1 cellular context compared by ENCODE assay signal in genomic region chr5:174532453-174533126, GRCh38.
TF ChIP-seq lines count a peak whose summit lies in the region.

No MANE protein-coding gene starts in this region.

TF ChIP-seq in K562, 482 proteins besides CTCF, POLR2A, EP300 and RAD21 (continued from another document and continues in another):
- TF ChIP-seq ZNF592 (IDR thresholded peaks at IDR 0.05) (peak; percentile 73), TRIM28 (IDR thresholded peaks at IDR 0.05) (peak; percentile 18; the same call in 1 of the 2 replicates), THAP12 (CRISPR knock-in tag; IDR thresholded peaks at IDR 0.05) (no peak), ZC3H11A (IDR thresholded peaks at IDR 0.05; ENCODE audit: low read depth, low read length) (no peak), PTRF (tag; IDR thresholded peaks at IDR 0.05) (no peak), SIX5 (IDR thresholded peaks at IDR 0.05; ENCODE audit: borderline replicate concordance in 1 of 2, insufficient read depth in 1 of 2, low read depth in 1 of 2, low read length in 2 of 2) (no peak), ZNF134 (CRISPR knock-in tag; conservative IDR thresholded peaks at IDR 0.05) (no peak), SRSF9 (IDR thresholded peaks at IDR 0.05; ENCODE audit: borderline replicate concordance, low read depth, low read length) (no peak), NUFIP1 (IDR thresholded peaks at IDR 0.05; ENCODE audit: partially characterized antibody) (no peak), MGA (IDR thresholded peaks at IDR 0.05) (peak; percentile 83), LEF1 (IDR thresholded peaks at IDR 0.05) (0 out of 2 replicates have a peak, but pooled peaks have one; percentile 57), HDAC6 (IDR thresholded peaks at IDR 0.05; ENCODE audit: low read depth, low read length) (no peak), SMARCA4 (IDR thresholded peaks at IDR 0.05) (peak; percentile 92), ZFP36 (IDR thresholded peaks at IDR 0.05; ENCODE audit: low read depth, low read length, partially characterized antibody) (no peak), MBD2 (IDR thresholded peaks at IDR 0.05; ENCODE audit: borderline replicate concordance, low read depth) (peak; percentile 22; the same call in 1 of the 2 replicates), JUNB (CRISPR knock-in tag; conservative IDR thresholded peaks at IDR 0.05) (no peak), NCOA1 (IDR thresholded peaks at IDR 0.05; ENCODE audit: low read depth) (no peak), SOX6 (IDR thresholded peaks at IDR 0.05) (peak; percentile 52; the same call in 1 of the 2 replicates), HMGN3 (IDR thresholded peaks at IDR 0.05; ENCODE audit: borderline replicate concordance, extremely low read depth, insufficient read length, low read depth, low read length) (no peak), EHMT2 (IDR thresholded peaks at IDR 0.05) (peak; percentile 62), GATAD2B (IDR thresholded peaks at IDR 0.05; ENCODE audit: borderline replicate concordance) (0 out of 2 replicates have a peak, but pooled peaks have one; percentile 25), ZNF586 (CRISPR knock-in tag; conservative IDR thresholded peaks at IDR 0.05) (no peak), ZNF511 (CRISPR knock-in tag; IDR thresholded peaks at IDR 0.05) (no peak), CCNT2 (IDR thresholded peaks at IDR 0.05; ENCODE audit: borderline replicate concordance, extremely low read depth, insufficient read length, low read depth, low read length) (no peak), BMI1 (IDR thresholded peaks at IDR 0.05; ENCODE audit: low read length) (no peak), GABPA (tag; conservative IDR thresholded peaks at IDR 0.05; ENCODE audit: low read depth) (peak; percentile 58; the same call in 1 of the 2 replicates), ZZZ3 (IDR thresholded peaks at IDR 0.05) (no peak), NFXL1 (CRISPR knock-in tag; IDR thresholded peaks at IDR 0.05) (no peak), NCOA4 (IDR thresholded peaks at IDR 0.05; ENCODE audit: partially characterized antibody) (no peak), FOXP1 (CRISPR knock-in tag; IDR thresholded peaks at IDR 0.05) (no peak), TFAM (CRISPR knock-in tag; conservative IDR thresholded peaks at IDR 0.05) (no peak), SRF (CRISPR knock-in tag; IDR thresholded peaks at IDR 0.05) (no peak), KLF10 (CRISPR knock-in tag; IDR thresholded peaks at IDR 0.05) (no peak), HEY1 (CRISPR knock-in tag; IDR thresholded peaks at IDR 0.05; ENCODE audit: borderline replicate concordance) (no peak), CEBPG (CRISPR knock-in tag; IDR thresholded peaks at IDR 0.05) (peak; percentile 78), CEBPG (tag; conservative IDR thresholded peaks at IDR 0.05 in 1 of 2, IDR thresholded peaks at IDR 0.05 in 1 of 2) (peak; percentile 90 to 96), CBFA2T3 (IDR thresholded peaks at IDR 0.05) (peak; percentile 68), NEUROD1 (IDR thresholded peaks at IDR 0.05; ENCODE audit: borderline replicate concordance, low read depth, low read length, partially characterized antibody) (peak; percentile 85), DLX4 (CRISPR knock-in tag; IDR thresholded peaks at IDR 0.05) (no peak), ZNF143 (CRISPR knock-in tag; IDR thresholded peaks at IDR 0.05) (peak; percentile 47; the same call in 1 of the 2 replicates), BDP1 (IDR thresholded peaks at IDR 0.05; ENCODE audit: insufficient read depth, insufficient read length) (no peak), NFRKB (IDR thresholded peaks at IDR 0.05; ENCODE audit: low read depth) (no peak), ATF1 (CRISPR knock-in tag; IDR thresholded peaks at IDR 0.05) (no peak), ATF1 (tag; IDR thresholded peaks at IDR 0.05) (peak; percentile 63)
- TF ChIP-seq, protein P1, sequence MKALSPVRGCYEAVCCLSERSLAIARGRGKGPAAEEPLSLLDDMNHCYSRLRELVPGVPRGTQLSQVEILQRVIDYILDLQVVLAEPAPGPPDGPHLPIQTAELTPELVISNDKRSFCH (CRISPR knock-in tag; IDR thresholded peaks at IDR 0.05), result no peak
- TF ChIP-seq, protein P1 (tag; IDR thresholded peaks at IDR 0.05), result no peak
- TF ChIP-seq, protein P2, sequence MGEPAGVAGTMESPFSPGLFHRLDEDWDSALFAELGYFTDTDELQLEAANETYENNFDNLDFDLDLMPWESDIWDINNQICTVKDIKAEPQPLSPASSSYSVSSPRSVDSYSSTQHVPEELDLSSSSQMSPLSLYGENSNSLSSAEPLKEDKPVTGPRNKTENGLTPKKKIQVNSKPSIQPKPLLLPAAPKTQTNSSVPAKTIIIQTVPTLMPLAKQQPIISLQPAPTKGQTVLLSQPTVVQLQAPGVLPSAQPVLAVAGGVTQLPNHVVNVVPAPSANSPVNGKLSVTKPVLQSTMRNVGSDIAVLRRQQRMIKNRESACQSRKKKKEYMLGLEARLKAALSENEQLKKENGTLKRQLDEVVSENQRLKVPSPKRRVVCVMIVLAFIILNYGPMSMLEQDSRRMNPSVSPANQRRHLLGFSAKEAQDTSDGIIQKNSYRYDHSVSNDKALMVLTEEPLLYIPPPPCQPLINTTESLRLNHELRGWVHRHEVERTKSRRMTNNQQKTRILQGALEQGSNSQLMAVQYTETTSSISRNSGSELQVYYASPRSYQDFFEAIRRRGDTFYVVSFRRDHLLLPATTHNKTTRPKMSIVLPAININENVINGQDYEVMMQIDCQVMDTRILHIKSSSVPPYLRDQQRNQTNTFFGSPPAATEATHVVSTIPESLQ (CRISPR knock-in tag; IDR thresholded peaks at IDR 0.05), result no peak
